Comparison of ENCODE assay signal across 35 cellular contexts in genomic region chr4:88549815-88550214, GRCh38.
"Had no signal": no experiment of that assay in that cellular context is flagged by ENCODE, and none has a peak within 500 bp of the region (broad histone marks: within the 10 kb centered on the region; RNA-seq: fewer than 3 reads in every experiment).

No MANE protein-coding gene starts in this region.

- FAIRE-seq: colon, endometrium, endothelial cell of umbilical vein had no signal

- H3K4me1 ChIP-seq: adrenal gland, body of pancreas, esophagus squamous epithelium, gastroesophageal sphincter, heart right ventricle had no signal

- H3K27ac ChIP-seq: adrenal gland, body of pancreas, epithelial cell of prostate, esophagus squamous epithelium, gastroesophageal sphincter, heart right ventricle, hepatocyte, VCaP had no signal

- H3K9me3 ChIP-seq: adrenal gland, body of pancreas, esophagus squamous epithelium, gastroesophageal sphincter, heart right ventricle had no signal

- H3K4me3 ChIP-seq: adrenal gland, body of pancreas, esophagus squamous epithelium, gastroesophageal sphincter, heart right ventricle, hepatocyte had no signal

- ATAC-seq: activated CD4-positive, CD25-positive, alpha-beta regulatory T cell treated with anti-CD3 and anti-CD28 coated beads, Interleukin-2, amount 50 U/mL, for 24 hours; activated CD8-positive, alpha-beta T cell treated with anti-CD3 and anti-CD28 coated beads for 36 hours; activated naive CD8-positive, alpha-beta T cell treated with anti-CD3 and anti-CD28 coated beads, Interleukin-2, amount 50 U/mL, for 24 hours; activated T-cell treated with anti-CD3 and anti-CD28 coated beads, Interleukin-2, amount 50 U/mL, for 4 hours; activated T-helper 17 cell treated with anti-CD3 and anti-CD28 coated beads, Interleukin-2, amount 50 U/mL, for 72 hours; body of pancreas; gastroesophageal sphincter; heart right ventricle; T-helper 17 cell had no signal

- H3K36me3 ChIP-seq: adrenal gland, esophagus squamous epithelium, gastroesophageal sphincter, heart right ventricle had no signal

- H3K79me2 ChIP-seq: hepatocyte had no signal

- DNase-seq: activated B cell treated with CpG ODN at 0.5 μM for 24 hours; activated CD4-positive, alpha-beta T cell treated with anti-CD3 and anti-CD28 coated beads for 48 hours; activated CD4-positive, alpha-beta T cell treated with anti-CD3 and anti-CD28 coated beads, Interleukin-2, amount 50 U/mL, for 1 hour; activated CD4-positive, alpha-beta T cell treated with anti-CD3 and anti-CD28 coated beads, Interleukin-2, amount 50 U/mL, for 48 hours; activated CD8-positive, alpha-beta memory T cell treated with anti-CD3 and anti-CD28 coated beads for 24 hours; activated CD8-positive, alpha-beta T cell treated with anti-CD3 and anti-CD28 coated beads for 36 hours; activated effector memory CD4-positive, alpha-beta T cell treated with anti-CD3 and anti-CD28 coated beads, Interleukin-2, amount 50 U/mL, for 16 hours; activated naive CD4-positive, alpha-beta T cell treated with anti-CD3 and anti-CD28 coated beads for 36 hours; activated naive CD8-positive, alpha-beta T cell treated with anti-CD3 and anti-CD28 coated beads for 36 hours; activated naive CD8-positive, alpha-beta T cell treated with anti-CD3 and anti-CD28 coated beads, Interleukin-2, amount 50 U/mL, for 24 hours; activated T-cell treated with anti-CD3 and anti-CD28 coated beads, Interleukin-2, amount 50 U/mL, for 4 hours; adrenal gland; amygdala; aorta; body of pancreas; caudate nucleus; cortex of kidney; dermis blood vessel endothelial cell; effector CD4-positive, alpha-beta T cell; esophagus squamous epithelium; foreskin melanocyte; heart right ventricle; T-helper 17 cell; T1000 had no signal

- H3K27ac Mint-ChIP-seq: activated B cell treated with CpG ODN at 0.5 μM for 24 hours; activated CD8-positive, alpha-beta T cell treated with anti-CD3 and anti-CD28 coated beads for 36 hours; activated naive CD4-positive, alpha-beta T cell treated with anti-CD3 and anti-CD28 coated beads for 36 hours; activated naive CD4-positive, alpha-beta T cell treated with anti-CD3 and anti-CD28 coated beads, Interleukin-2, amount 50 U/mL, for 24 hours; activated naive CD8-positive, alpha-beta T cell treated with anti-CD3 and anti-CD28 coated beads for 36 hours; activated naive CD8-positive, alpha-beta T cell treated with anti-CD3 and anti-CD28 coated beads, Interleukin-2, amount 50 U/mL, for 24 hours; activated T-helper 17 cell treated with anti-CD3 and anti-CD28 coated beads, Interleukin-2, amount 50 U/mL, for 72 hours; T-helper 17 cell; T-helper 2 cell treated with Interferon-gamma antibody and Interleukin-4, amounts not matched to agents 5 μg/mL and 100 μg/mL, for 36 hours had no signal

- H2AFZ ChIP-seq: hepatocyte had no signal

- H3K9me3 Mint-ChIP-seq: activated B cell treated with CpG ODN at 0.5 μM for 24 hours; activated CD8-positive, alpha-beta T cell treated with anti-CD3 and anti-CD28 coated beads for 36 hours; activated naive CD4-positive, alpha-beta T cell treated with anti-CD3 and anti-CD28 coated beads for 36 hours; activated naive CD4-positive, alpha-beta T cell treated with anti-CD3 and anti-CD28 coated beads, Interleukin-2, amount 50 U/mL, for 24 hours; activated naive CD8-positive, alpha-beta T cell treated with anti-CD3 and anti-CD28 coated beads for 36 hours; activated naive CD8-positive, alpha-beta T cell treated with anti-CD3 and anti-CD28 coated beads, Interleukin-2, amount 50 U/mL, for 24 hours; activated T-cell treated with anti-CD3 and anti-CD28 coated beads, Interleukin-2, amount 50 U/mL, for 4 hours; activated T-helper 17 cell treated with anti-CD3 and anti-CD28 coated beads, Interleukin-2, amount 50 U/mL, for 72 hours; T-helper 2 cell treated with Interferon-gamma antibody and Interleukin-4, amounts not matched to agents 5 μg/mL and 100 μg/mL, for 36 hours had no signal

- H3K27me3 Mint-ChIP-seq: activated CD8-positive, alpha-beta T cell treated with anti-CD3 and anti-CD28 coated beads for 36 hours; activated naive CD4-positive, alpha-beta T cell treated with anti-CD3 and anti-CD28 coated beads, Interleukin-2, amount 50 U/mL, for 24 hours; activated naive CD8-positive, alpha-beta T cell treated with anti-CD3 and anti-CD28 coated beads for 36 hours; activated naive CD8-positive, alpha-beta T cell treated with anti-CD3 and anti-CD28 coated beads, Interleukin-2, amount 50 U/mL, for 24 hours; activated T-helper 17 cell treated with anti-CD3 and anti-CD28 coated beads, Interleukin-2, amount 50 U/mL, for 72 hours had no signal

- H3K27me3 ChIP-seq: adrenal gland, body of pancreas, esophagus squamous epithelium, gastroesophageal sphincter, heart right ventricle, hepatocyte had no signal

- H3K4me2 ChIP-seq: hepatocyte had no signal

- H3K36me3 Mint-ChIP-seq: activated naive CD4-positive, alpha-beta T cell treated with anti-CD3 and anti-CD28 coated beads, Interleukin-2, amount 50 U/mL, for 24 hours; activated naive CD8-positive, alpha-beta T cell treated with anti-CD3 and anti-CD28 coated beads for 36 hours had no signal

- H3K4me3 Mint-ChIP-seq: activated B cell treated with CpG ODN at 0.5 μM for 24 hours; activated CD8-positive, alpha-beta T cell treated with anti-CD3 and anti-CD28 coated beads for 36 hours; activated naive CD4-positive, alpha-beta T cell treated with anti-CD3 and anti-CD28 coated beads for 36 hours; activated naive CD4-positive, alpha-beta T cell treated with anti-CD3 and anti-CD28 coated beads, Interleukin-2, amount 50 U/mL, for 24 hours; activated naive CD8-positive, alpha-beta T cell treated with anti-CD3 and anti-CD28 coated beads for 36 hours; activated naive CD8-positive, alpha-beta T cell treated with anti-CD3 and anti-CD28 coated beads, Interleukin-2, amount 50 U/mL, for 24 hours; activated T-cell treated with anti-CD3 and anti-CD28 coated beads, Interleukin-2, amount 50 U/mL, for 4 hours; activated T-helper 17 cell treated with anti-CD3 and anti-CD28 coated beads, Interleukin-2, amount 50 U/mL, for 72 hours; T-helper 17 cell; T-helper 2 cell treated with Interferon-gamma antibody and Interleukin-4, amounts not matched to agents 5 μg/mL and 100 μg/mL, for 36 hours had no signal

- H3K4me1 Mint-ChIP-seq: activated B cell treated with CpG ODN at 0.5 μM for 24 hours; activated naive CD4-positive, alpha-beta T cell treated with anti-CD3 and anti-CD28 coated beads, Interleukin-2, amount 50 U/mL, for 24 hours; activated naive CD8-positive, alpha-beta T cell treated with anti-CD3 and anti-CD28 coated beads for 36 hours; activated naive CD8-positive, alpha-beta T cell treated with anti-CD3 and anti-CD28 coated beads, Interleukin-2, amount 50 U/mL, for 24 hours; activated T-helper 17 cell treated with anti-CD3 and anti-CD28 coated beads, Interleukin-2, amount 50 U/mL, for 72 hours; T-helper 17 cell had no signal
